Comparison of ENCODE assay signal across 18 cellular contexts in the genomic region with DNA sequence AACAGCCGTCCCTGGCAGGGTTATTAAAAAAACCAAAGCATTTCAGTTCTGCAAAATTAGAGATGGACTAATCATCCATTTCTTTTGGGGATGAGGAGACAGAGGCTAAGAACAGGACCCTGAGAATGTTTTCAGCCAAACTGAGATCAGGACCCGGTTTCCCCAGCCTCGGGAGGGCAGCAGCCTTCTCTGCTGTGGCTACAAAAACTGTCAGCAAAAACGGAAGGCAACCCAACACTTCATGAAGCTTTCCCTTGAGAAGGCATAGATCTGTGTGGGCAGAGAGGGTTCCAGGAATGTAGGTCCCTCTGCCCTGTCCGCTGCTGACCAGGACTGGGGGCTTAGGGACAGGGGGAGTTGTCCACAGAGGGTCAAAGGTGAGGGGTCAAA.
DNase-seq lines count a peak whose midpoint lies in the region; ATAC-seq, FAIRE-seq and TF ChIP-seq lines count a peak whose summit lies in the region.
"Had no signal": no experiment of that assay in that cellular context is flagged by ENCODE, and none has a peak within 500 bp of the region (broad histone marks: within the 10 kb centered on the region; RNA-seq: fewer than 3 reads in every experiment).

No MANE protein-coding gene starts in this region.

- CTCF ChIA-PET in K562 (lab: Yijun Ruan, JAX; ENCODE audit: low intra/inter-chr PET ratio), result no interaction called here

- DNase-seq in K562 (ENCODE audit: extremely low read depth in 1 of 4, low spot score in 3 of 4) (no peak), islet precursor cell (peak; percentile 22), mesenteric fat pad (ENCODE audit: low spot score) (peak; percentile 59), NCI-H1930 (lab: John Stamatoyannopoulos, UW) (no peak), heart left ventricle (no peak)
- DNase-seq: CD8-positive, alpha-beta memory T cell; DMS 273 treated with DMSO at 0.1 percent for 48 hours; DMS79; EL; GDM1; GOT3; H7; HCEC 1CT had no signal

- no peak for TF ChIP-seq RAD21 in K562 (CRISPR knock-in tag; conservative IDR thresholded peaks at IDR 0.05 in 1 of 2, IDR thresholded peaks at IDR 0.05 in 1 of 2)

- FAIRE-seq in K562 (lab: Jason Lieb, UNC), result no peak
- FAIRE-seq: D721Med, GM12878, GM18507 had no signal

- intact Hi-C loops in K562 (cut with micrococcal nuclease), result no loop called here
- intact Hi-C loops in heart left ventricle (cut with DNase I), result no loop called here

- in situ Hi-C loops in K562 (cut with MboI), result no loop called here

- no peak overlapping the region for H2AFZ ChIP-seq in K562 (ENCODE audit: low read depth, low read length)

- no peaks in the 10 kb centered on the region for H3K9me1 ChIP-seq in K562 (ENCODE audit: control insufficient read depth, insufficient read depth, low read length)

- POLR2A ChIA-PET in K562 (lab: Yijun Ruan, JAX), result no interaction called here

- peak overlapping the region in 2 of 11 experiments; percentile 1 to 5; a peak in 2 of 22 replicates for H3K27ac ChIP-seq in BLaER1 treated with 17β-estradiol and CSF1 and Interleukin-3, amounts not matched to agents 10 nM and 100 nM
- H3K27ac ChIP-seq in K562 (ENCODE audit: extremely low read depth, low read depth, low read length) (no peak overlapping the region), heart left ventricle (no peak overlapping the region)

- WGBS in K562 (ENCODE audit: insufficient coverage, low coverage, missing lambda C conversion rate), result 0% methylated on average over 4 of the region's 5 CpGs
- 62 to 70% (median 68%) methylated on average over 5 of the region's 5 CpGs for WGBS in heart left ventricle, 4 donors

- no peaks in the 10 kb centered on the region for H3K36me3 ChIP-seq in BLaER1 treated with 17β-estradiol and CSF1 and Interleukin-3, amounts not matched to agents 10 nM and 100 nM
- H3K36me3 ChIP-seq in K562 (ENCODE audit: control insufficient read depth, insufficient read depth, low read length), result no peaks in the 10 kb centered on the region
- no peaks in the 10 kb centered on the region for H3K36me3 ChIP-seq in heart left ventricle

- H3K79me2 ChIP-seq in K562 (ENCODE audit: control insufficient read depth, insufficient read depth, low read length), result no peaks in the 10 kb centered on the region

- TF ChIP-seq CTCF in K562 (IDR thresholded peaks at IDR 0.05 in 2 of 3, conservative IDR thresholded peaks at IDR 0.05 in 1 of 3; ENCODE audit: insufficient read depth in 2 of 3, low read depth in 1 of 3, low read length in 3 of 3) (no peak), heart left ventricle (IDR thresholded peaks at IDR 0.05) (no peak)

- no peak for TF ChIP-seq EP300 in K562 (IDR thresholded peaks at IDR 0.05; ENCODE audit: low read length)

- TF ChIP-seq POLR2A in K562 (conservative IDR thresholded peaks at IDR 0.05) (no peak), heart left ventricle (IDR thresholded peaks at IDR 0.05) (no peak)

- ATAC-seq in K562 (no peak), heart left ventricle (no peak), GM18498 (IDR thresholded peaks at IDR 0.05; ENCODE audit: unreplicated experiment) (no peak)
- ATAC-seq: GM12878 had no signal

- H3K4me2 ChIP-seq in BLaER1 treated with 17β-estradiol and CSF1 and Interleukin-3, amounts not matched to agents 10 nM and 100 nM, result peak overlapping the region; percentile 71 to 93 (median 80)
- H3K4me2 ChIP-seq in K562 (ENCODE audit: insufficient read depth, low read length), result no peak overlapping the region

- peak overlapping the region in 2 of 10 experiments; percentile 4 to 13; a peak in 1 of 20 replicates for H3K4me3 ChIP-seq in BLaER1 treated with 17β-estradiol and CSF1 and Interleukin-3, amounts not matched to agents 10 nM and 100 nM
- H3K4me3 ChIP-seq in K562, result no peak overlapping the region
- no peak overlapping the region for H3K4me3 ChIP-seq in heart left ventricle
- H3K4me3 ChIP-seq: GM12878 had no signal

- peaks cover 0 to 38% (median 16%) of the 10 kb centered on the region in 11 experiments; a peak in 18 of 22 replicates for H3K27me3 ChIP-seq in BLaER1 treated with 17β-estradiol and CSF1 and Interleukin-3, amounts not matched to agents 10 nM and 100 nM
- H3K27me3 ChIP-seq in K562 (ENCODE audit: control insufficient read depth in 2 of 2, insufficient read depth in 2 of 2, low read length in 2 of 2), result 0 out of 5 replicates have a peak, but pooled peaks cover 0 to 7% of the 10 kb centered on the region in 2 experiments
- H3K27me3 ChIP-seq in heart left ventricle, result peaks cover 0 to 31% (median 0%) of the 10 kb centered on the region in 9 donors

- H3K9me3 ChIP-seq in BLaER1 treated with 17β-estradiol and CSF1 and Interleukin-3, amounts not matched to agents 10 nM and 100 nM (replicated peaks in 1 of 11), result peaks cover 0 to 14% (median 10%) of the 10 kb centered on the region in 11 experiments; a peak in 9 of 22 replicates
- H3K9me3 ChIP-seq in K562 (replicated peaks; ENCODE audit: control insufficient read depth, insufficient read depth, low read depth, low read length) (no peaks in the 10 kb centered on the region), heart left ventricle (peaks cover 0 to 7% (median 0%) of the 10 kb centered on the region in 12 donors)

- H4K20me1 ChIP-seq in BLaER1 treated with 17β-estradiol and CSF1 and Interleukin-3, amounts not matched to agents 10 nM and 100 nM, result peaks cover 0 to 13% (median 0%) of the 10 kb centered on the region in 11 experiments; a peak in 7 of 22 replicates
- H4K20me1 ChIP-seq in K562 (replicated peaks; ENCODE audit: control insufficient read depth, insufficient read depth, low read length), result no peaks in the 10 kb centered on the region

- H3K4me1 ChIP-seq in BLaER1 treated with 17β-estradiol and CSF1 and Interleukin-3, amounts not matched to agents 10 nM and 100 nM, result peaks cover 56 to 90% (median 73%) of the 10 kb centered on the region in 10 experiments
- no peaks in the 10 kb centered on the region for H3K4me1 ChIP-seq in K562 (replicated peaks in 1 of 2; ENCODE audit: control insufficient read depth in 2 of 2, insufficient read depth in 2 of 2, low read length in 2 of 2)
- no peaks in the 10 kb centered on the region for H3K4me1 ChIP-seq in heart left ventricle

- H3K9ac ChIP-seq in BLaER1 treated with 17β-estradiol and CSF1 and Interleukin-3, amounts not matched to agents 10 nM and 100 nM, result no peak overlapping the region
- no peak overlapping the region for H3K9ac ChIP-seq in K562 (ENCODE audit: insufficient read depth in 1 of 2, low read depth in 2 of 2, low read length in 2 of 2)

- no TSS peak for BruUV-seq in K562 (replicated peaks; lab: Mats Ljungman, UMichigan)

TF ChIP-seq in K562, 482 proteins besides CTCF, POLR2A, EP300 and RAD21:
- TF ChIP-seq NR2C1 (IDR thresholded peaks at IDR 0.05), result 0 out of 2 replicates have a peak, but pooled peaks have one; percentile 43
- TF ChIP-seq NR2C1 (tag; IDR thresholded peaks at IDR 0.05), result 0 out of 2 replicates have a peak, but pooled peaks have one; percentile 19
- no peak for TF ChIP-seq MAFF (IDR thresholded peaks at IDR 0.05; ENCODE audit: low read length)

Comparison
In these comparisons a context has a peak if more than half of its experiments do, and no peak if none do; other contexts are left out.
1. DNase-seq: peak in islet precursor cell (single experiment) and mesenteric fat pad (single experiment); none in K562 (0 of 4), NCI-H1930 (0 of 2) and heart left ventricle (0 of 5).